In genomic region chr2:174681099-174681982, GRCh38 we compare ENCODE assay signal across 8 cellular contexts.
DNase-seq lines count a peak whose midpoint lies in the region; ATAC-seq, FAIRE-seq and TF ChIP-seq lines count a peak whose summit lies in the region.

No MANE protein-coding gene starts in this region.

- H2BK20ac ChIP-seq in H1 (ENCODE audit: low read length): no peak overlapping the region

- ATAC-seq in GM19035 (IDR thresholded peaks at IDR 0.05; ENCODE audit: unreplicated experiment): no peak

- peak overlapping the region; percentile 91; the same call in 1 of the 2 replicates for H2AK5ac ChIP-seq in H1 (ENCODE audit: low read depth, low read length)

- H3K4me1 ChIP-seq in H1 (replicated peaks in 1 of 4; ENCODE audit: control insufficient read depth in 3 of 4, insufficient read depth in 4 of 4, low read length in 3 of 4) (peaks cover 2 to 6% (median 2%) of the 10 kb centered on the region in 4 experiments; a peak in 5 of 7 replicates), mucosa of rectum (ENCODE audit: control insufficient read depth in 2 of 2, insufficient read depth in 2 of 2, low read length in 2 of 2) (peaks cover 4 to 6% of the 10 kb centered on the region in 2 donors)

- no peaks in the 10 kb centered on the region for H3K36me3 ChIP-seq in GM06990 (ENCODE audit: control insufficient read depth, insufficient read depth, low read length)
- H3K36me3 ChIP-seq in H1 (ENCODE audit: control insufficient read depth in 2 of 4, insufficient read depth in 4 of 4, low read length in 3 of 4): no peaks in the 10 kb centered on the region
- no peaks in the 10 kb centered on the region for H3K36me3 ChIP-seq in mucosa of rectum (ENCODE audit: control insufficient read depth in 2 of 2, insufficient read depth in 2 of 2, low read length in 2 of 2)

- H2BK15ac ChIP-seq in H1 (ENCODE audit: low read length): no peak overlapping the region

- peak overlapping the region; percentile 84 to 89 for H3K4me2 ChIP-seq in H1 (ENCODE audit: insufficient read depth in 1 of 2, low read depth in 2 of 2, low read length in 2 of 2)

- H3K4me3 ChIP-seq in GM06990 (replicated peaks; ENCODE audit: low read depth, low read length) (peak overlapping the region; percentile 72), H1 (ENCODE audit: extremely low read depth in 1 of 4, insufficient read depth in 2 of 4, low read depth in 3 of 4, low read length in 4 of 4) (peak overlapping the region; percentile 58 to 76 (median 62)), mucosa of rectum (ENCODE audit: low read length in 2 of 2) (peak overlapping the region; percentile 69 to 79)

- no peak for FAIRE-seq in H1 (lab: Jason Lieb, UNC)

- WGBS in H1 (ENCODE audit: extremely low coverage in 1 of 2, insufficient coverage in 1 of 2, insufficient read length in 1 of 2, insufficient replicate concordance in 2 of 2, low coverage in 1 of 2, low lambda C conversion rate in 2 of 2, missing lambda C conversion rate in 1 of 2), 2 experiments: 62% methylated on average over 15 of the region's 17 CpGs; no CpG with 5 or more reads in 1 of the 2 experiments

- H3K9ac ChIP-seq in H1 (replicated peaks in 1 of 4; ENCODE audit: extremely low read depth in 1 of 4, low read depth in 3 of 4, low read length in 3 of 4) (no peak overlapping the region; a peak in 2 of 7 replicates), mucosa of rectum (ENCODE audit: low read depth in 1 of 2, low read length in 2 of 2) (peak overlapping the region; percentile 69 to 78)

- no peak overlapping the region for H2BK12ac ChIP-seq in H1 (ENCODE audit: low read depth, low read length)

- H3K56ac ChIP-seq in H1 (replicated peaks; ENCODE audit: insufficient read length, low read depth, low read length): no peak overlapping the region

- H3K27ac ChIP-seq in H1 (ENCODE audit: low read depth, low read length) (no peak overlapping the region), mucosa of rectum (ENCODE audit: low read depth in 2 of 2, low read length in 2 of 2) (no peak overlapping the region)

- H3K79me1 ChIP-seq in H1 (ENCODE audit: low read depth, low read length): no peaks in the 10 kb centered on the region

- peaks cover 12% of the 10 kb centered on the region; the same call in 1 of the 2 replicates for H3K23me2 ChIP-seq in H1 (ENCODE audit: low read depth, low read length)

- H4K5ac ChIP-seq in H1 (ENCODE audit: insufficient read length, low read depth, low read length): no peak overlapping the region

- no peak overlapping the region for H3K14ac ChIP-seq in H1 (ENCODE audit: insufficient read length)

- peaks cover 2% of the 10 kb centered on the region in 2 experiments for H4K20me1 ChIP-seq in H1 (replicated peaks in 1 of 2; ENCODE audit: control insufficient read depth in 1 of 2, insufficient read depth in 2 of 2, low read length in 2 of 2)

- TF ChIP-seq EP300 in H1 (IDR thresholded peaks at IDR 0.05; ENCODE audit: borderline replicate concordance in 1 of 2, low read depth in 2 of 2, low read length in 2 of 2): no peak

- 0 out of 2 replicates have a peak overlapping the region, but pooled peaks have one; percentile 13 for H2AFZ ChIP-seq in H1 (ENCODE audit: low read length)

- TF ChIP-seq POLR2A in H1 (IDR thresholded peaks at IDR 0.05; ENCODE audit: control extremely low read depth in 1 of 2, low read depth in 2 of 2, low read length in 2 of 2): no peak

- no peak overlapping the region for H3K18ac ChIP-seq in H1 (ENCODE audit: extremely low read depth, low read length)

- H3K23ac ChIP-seq in H1 (ENCODE audit: insufficient read length): no peak overlapping the region

- H4K91ac ChIP-seq in H1 (replicated peaks; ENCODE audit: insufficient read length, low read length): no peak overlapping the region

- no peak overlapping the region for H2BK120ac ChIP-seq in H1 (replicated peaks; ENCODE audit: low read depth, low read length)

- H3K9me3 ChIP-seq in H1 (ENCODE audit: insufficient read depth in 2 of 2, low read depth in 1 of 2, low read length in 1 of 2) (no peaks in the 10 kb centered on the region), mucosa of rectum (ENCODE audit: control insufficient read depth in 2 of 2, low read length in 2 of 2) (no peaks in the 10 kb centered on the region)

- H3K4ac ChIP-seq in H1 (replicated peaks; ENCODE audit: insufficient read length, low read depth, low read length): no peak overlapping the region

- no peaks in the 10 kb centered on the region for H3K27me3 ChIP-seq in GM06990 (replicated peaks; ENCODE audit: control insufficient read depth, insufficient read depth, low read length)
- H3K27me3 ChIP-seq in H1 (replicated peaks in 1 of 4; ENCODE audit: control insufficient read depth in 3 of 4, extremely low read depth in 1 of 4, insufficient read depth in 3 of 4, low read length in 3 of 4): peaks cover 5 to 29% (median 23%) of the 10 kb centered on the region in 4 experiments
- H3K27me3 ChIP-seq in mucosa of rectum (ENCODE audit: control insufficient read depth in 2 of 2, insufficient read depth in 2 of 2, low read length in 2 of 2): no peaks in the 10 kb centered on the region

- no peak overlapping the region for H4K8ac ChIP-seq in H1 (ENCODE audit: extremely low read depth, insufficient read depth, low read length)

- H2BK5ac ChIP-seq in H1 (ENCODE audit: low read depth, low read length): no peak overlapping the region

- POLR2A ChIA-PET in H1 (lab: Charles Lee; ENCODE audit: partially characterized antibody): interaction anchor here (0.9 to 1.3 kb wide), 2 partner anchors 11 to 14 kb away, joined by 3 to 7 read pairs; no protein-coding TSS in a partner anchor

- no peak for TF ChIP-seq CTCF in GM06990 (IDR thresholded peaks at IDR 0.05; ENCODE audit: insufficient read depth, low read length, poor library complexity, severe bottlenecking)
- no peak for TF ChIP-seq CTCF in H1 (IDR thresholded peaks at IDR 0.05; ENCODE audit: control extremely low read depth in 1 of 3, insufficient read depth in 1 of 3, low read depth in 1 of 3, low read length in 3 of 3)

- CTCF ChIA-PET in H1 (lab: Charles Lee; ENCODE audit: partially characterized antibody): interaction anchor here (0.5 to 11.2 kb wide), 3 partner anchors 16 to 218 kb away, joined by 3 to 170 read pairs (median 6); no protein-coding TSS in a partner anchor

- no peaks in the 10 kb centered on the region for H3K79me2 ChIP-seq in H1 (ENCODE audit: control insufficient read depth in 1 of 2, insufficient read depth in 2 of 2, low read length in 2 of 2)

- TF ChIP-seq RAD21 in H1 (IDR thresholded peaks at IDR 0.05 in 1 of 2, conservative IDR thresholded peaks at IDR 0.05 in 1 of 2; ENCODE audit: low read depth in 2 of 2, low read length in 2 of 2): no peak

- DNase-seq in GM06990 (ENCODE audit: extremely low read depth, insufficient read length) (no peak), NCI-H82 treated with DMSO at 0.1 percent for 48 hours (lab: John Stamatoyannopoulos, UW; ENCODE audit: unreplicated experiment) (peak; percentile 38), H1 (ENCODE audit: low read depth in 1 of 2, low spot score in 2 of 2) (no peak), SK-N-DZ (ENCODE audit: low spot score) (no peak), NCI-H446 treated with DMSO at 0.1 percent for 48 hours (lab: John Stamatoyannopoulos, UW) (no peak)
- DNase-seq in stimulated activated CD4-positive, alpha-beta T cell treated with anti-CD3 and anti-CD28 coated beads, Interleukin-12 subunit alpha, Interleukin-12 subunit beta, amount 100 ng/mL, for 4 hours: no peak

TF ChIP-seq in H1, 55 proteins besides CTCF, POLR2A, EP300 and RAD21:
- TF ChIP-seq EZH2 (IDR thresholded peaks at IDR 0.05; ENCODE audit: low read depth, low read length, severe bottlenecking) (no peak), CHD1 (IDR thresholded peaks at IDR 0.05; ENCODE audit: low read depth, low read length) (no peak), RBBP5 (IDR thresholded peaks at IDR 0.05; ENCODE audit: borderline replicate concordance, low read depth, low read length) (0 out of 2 replicates have a peak, but pooled peaks have one; percentile 2), TCF12 (IDR thresholded peaks at IDR 0.05; ENCODE audit: low read depth, low read length) (no peak)
TF ChIP-seq in H1: peak in this region for 1.

Comparison
In these comparisons a context has a peak if more than half of its experiments do, and no peak if none do; other contexts are left out.
1. H3K9ac ChIP-seq: peak in mucosa of rectum (2 of 2); none in H1 (0 of 4).
2. Peak in every context shown above with its lines, with median percentiles within 50 percentile points of each other: H3K4me3 ChIP-seq.